In the genomic region with DNA sequence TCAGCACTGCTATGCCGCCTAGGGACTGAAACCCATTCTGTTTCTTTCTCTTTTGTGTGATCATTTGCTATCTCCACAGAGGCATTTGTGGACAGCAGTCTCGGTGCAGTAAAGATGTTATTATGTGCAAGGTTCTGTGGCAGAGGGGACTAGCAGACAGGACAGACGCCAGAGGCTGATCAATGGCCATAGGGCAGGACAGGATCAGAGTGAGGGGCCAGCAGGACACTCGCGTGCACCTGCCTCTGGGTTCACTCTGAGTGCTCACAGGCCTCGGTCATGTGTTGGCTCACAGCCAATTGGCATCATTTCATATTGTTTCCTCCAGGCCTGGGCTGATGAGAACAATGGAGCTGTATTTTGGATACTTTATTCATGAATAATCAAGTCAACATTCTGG, we compare ENCODE assay signal across 10 cellular contexts.
A peak's percentile ranks its signal among the peaks of the same experiment; 100 is the strongest.
DNase-seq lines count a peak whose midpoint lies in the region; ATAC-seq and TF ChIP-seq lines count a peak whose summit lies in the region.
"Had no signal": no experiment of that assay in that cellular context is flagged by ENCODE, and none has a peak within 500 bp of the region (broad histone marks: within the 10 kb centered on the region; RNA-seq: fewer than 3 reads in every experiment).

No MANE protein-coding gene starts in this region.

- H3K4me3 Mint-ChIP-seq in brain: peak overlapping the region in 2 of 5 experiments; percentile 6 to 45
- H3K4me3 Mint-ChIP-seq in mesothelial cell of epicardium: no peak overlapping the region
- H3K4me3 Mint-ChIP-seq: CD4-positive, CD25-positive, alpha-beta regulatory T cell; naive thymus-derived CD4-positive, alpha-beta T cell had no signal

- H3K27ac Mint-ChIP-seq in brain: peak overlapping the region; percentile 32 to 94 (median 88)
- H3K27ac Mint-ChIP-seq in mesothelial cell of epicardium: peak overlapping the region; percentile 32
- H3K27ac Mint-ChIP-seq: CD4-positive, CD25-positive, alpha-beta regulatory T cell; naive thymus-derived CD4-positive, alpha-beta T cell had no signal

- no peaks in the 10 kb centered on the region for H3K36me3 Mint-ChIP-seq in brain
- H3K36me3 Mint-ChIP-seq in mesothelial cell of epicardium: no peaks in the 10 kb centered on the region
- H3K36me3 Mint-ChIP-seq: CD4-positive, CD25-positive, alpha-beta regulatory T cell; naive thymus-derived CD4-positive, alpha-beta T cell had no signal

- H3K4me1 Mint-ChIP-seq in brain: peaks cover 13% of the 10 kb centered on the region
- peaks cover 19% of the 10 kb centered on the region for H3K4me1 Mint-ChIP-seq in mesothelial cell of epicardium
- H3K4me1 Mint-ChIP-seq: CD4-positive, CD25-positive, alpha-beta regulatory T cell; naive thymus-derived CD4-positive, alpha-beta T cell had no signal

- H3K9me3 Mint-ChIP-seq in brain (peaks cover 2 to 10% (median 3%) of the 10 kb centered on the region in 5 experiments), mesothelial cell of epicardium (peaks cover 4% of the 10 kb centered on the region)

- DNase-seq in DMS79 (lab: John Stamatoyannopoulos, UW): peak; percentile 74
- peak; percentile 24 for DNase-seq in NCI-H2107 (lab: John Stamatoyannopoulos, UW)
- peak in 1 of 2 experiments; percentile 63 for DNase-seq in mesothelial cell of epicardium (ENCODE audit: low spot score in 2 of 2, unreplicated experiment in 2 of 2)
- DNase-seq in SKM-1 (lab: John Stamatoyannopoulos, UW; ENCODE audit: unreplicated experiment): no peak
- DNase-seq in hepatic stellate cell (ENCODE audit: low spot score): no peak
- no peak for DNase-seq in NOMO-1 treated with dmso at 0.1 percent for 144 hours (lab: John Stamatoyannopoulos, UW; ENCODE audit: unreplicated experiment)
- DNase-seq: CD4-positive, CD25-positive, alpha-beta regulatory T cell; naive thymus-derived CD4-positive, alpha-beta T cell had no signal

- H3K27me3 Mint-ChIP-seq in brain (no peaks in the 10 kb centered on the region), mesothelial cell of epicardium (ENCODE audit: low read depth) (no peaks in the 10 kb centered on the region)

- no peak for ATAC-seq in HG02973 (IDR thresholded peaks at IDR 0.05; ENCODE audit: unreplicated experiment)
- ATAC-seq: naive thymus-derived CD4-positive, alpha-beta T cell had no signal

- TF ChIP-seq CTCF in brain (conservative IDR thresholded peaks at IDR 0.05) (no peak), mesothelial cell of epicardium (IDR thresholded peaks at IDR 0.05; ENCODE audit: unreplicated experiment) (no peak)

Comparison
In these comparisons a context has a peak if more than half of its experiments do, and no peak if none do; other contexts are left out.
1. DNase-seq: peak in DMS79 (single experiment) and NCI-H2107 (single experiment); none in SKM-1 (single experiment), hepatic stellate cell (single experiment) and NOMO-1 treated with dmso at 0.1 percent for 144 hours (single experiment).